ENCODE assay signal across 17 cellular contexts in genomic region chr10:523925-524324, GRCh38.
DNase-seq lines count a peak whose midpoint lies in the region; ATAC-seq and TF ChIP-seq lines count a peak whose summit lies in the region.
"Had no signal": no experiment of that assay in that cellular context is flagged by ENCODE, and none has a peak within 500 bp of the region (broad histone marks: within the 10 kb centered on the region; RNA-seq: fewer than 3 reads in every experiment).

No MANE protein-coding gene starts in this region.

- H3K27ac ChIP-seq in OCI-LY7 (ENCODE audit: low read depth, low read length, poor library complexity, severe bottlenecking) (no peak overlapping the region), spleen (no peak overlapping the region)
- H3K27ac ChIP-seq: BLaER1 treated with 17β-estradiol and CSF1 and Interleukin-3, amounts not matched to agents 10 nM and 100 nM; HL-60 had no signal

- TF ChIP-seq POLR2A in spleen (IDR thresholded peaks at IDR 0.05): no peak

- no peaks in the 10 kb centered on the region for H3K79me2 ChIP-seq in OCI-LY7 (ENCODE audit: insufficient read depth, low read depth, low read length)

- H3K36me3 ChIP-seq in OCI-LY7 (ENCODE audit: insufficient read depth, low read length) (no peaks in the 10 kb centered on the region), spleen (no peaks in the 10 kb centered on the region)
- H3K36me3 ChIP-seq: HAP-1 had no signal

- peak overlapping the region; percentile 27; the same call in 1 of the 2 replicates for H2AFZ ChIP-seq in OCI-LY7 (ENCODE audit: low read length)
- H2AFZ ChIP-seq: GM23338 had no signal

- no peaks in the 10 kb centered on the region for H4K20me1 ChIP-seq in OCI-LY7 (ENCODE audit: insufficient read depth, low read length)

- H3K4me1 ChIP-seq in OCI-LY7 (ENCODE audit: insufficient read depth, low read length, poor library complexity, severe bottlenecking) (peaks cover 88% of the 10 kb centered on the region), spleen (no peaks in the 10 kb centered on the region)

- 76 to 89% (median 79%) methylated on average over 4 to 8 of the region's 8 CpGs for WGBS in spleen, 5 donors

- no peak overlapping the region for H3K4me3 ChIP-seq in OCI-LY7 (ENCODE audit: low read depth, low read length, poor library complexity, severe bottlenecking)
- no peak overlapping the region for H3K4me3 ChIP-seq in spleen
- H3K4me3 ChIP-seq: BLaER1 treated with 17β-estradiol and CSF1 and Interleukin-3, amounts not matched to agents 10 nM and 100 nM; GM23338; HAP-1 had no signal

- H3K4me3 Mint-ChIP-seq in activated naive CD8-positive, alpha-beta T cell treated with anti-CD3 and anti-CD28 coated beads, Interleukin-2, amount 10 ng/mL, durations not matched to agents 7 days and 5 days: no peak overlapping the region
- H3K4me3 Mint-ChIP-seq in activated naive CD8-positive, alpha-beta T cell treated with anti-CD3 and anti-CD28 coated beads, Interleukin-2, amount 50 U/mL, for 24 hours: no peak overlapping the region
- H3K4me3 Mint-ChIP-seq: CD4-positive, CD25-positive, alpha-beta regulatory T cell; GM23338; HFFc6 had no signal

- no peak for ATAC-seq in activated naive CD8-positive, alpha-beta T cell treated with anti-CD3 and anti-CD28 coated beads, Interleukin-2, amount 10 ng/mL, durations not matched to agents 7 days and 5 days (ENCODE audit: low read depth)
- ATAC-seq in activated naive CD8-positive, alpha-beta T cell treated with anti-CD3 and anti-CD28 coated beads, Interleukin-2, amount 50 U/mL, for 24 hours: no peak
- ATAC-seq: GM23338 had no signal

- intact Hi-C loops in OCI-LY7 (cut with micrococcal nuclease; ENCODE audit: unreplicated experiment) (no loop called here), spleen (cut with DNase I; ENCODE audit: low total_unique reads) (no loop called here)

- H3K9me2 ChIP-seq in OCI-LY7 (ENCODE audit: insufficient read depth, low read length): no peaks in the 10 kb centered on the region

- no TSS peak for BruUV-seq in OCI-LY7 (replicated peaks; lab: Mats Ljungman, UMichigan)

- peaks cover 0 to 16% (median 0%) of the 10 kb centered on the region in 7 donors for H3K27me3 ChIP-seq in spleen (replicated peaks in 1 of 7)

- no peaks in the 10 kb centered on the region for H3K36me3 Mint-ChIP-seq in activated naive CD8-positive, alpha-beta T cell treated with anti-CD3 and anti-CD28 coated beads, Interleukin-2, amount 10 ng/mL, durations not matched to agents 7 days and 5 days
- H3K36me3 Mint-ChIP-seq in activated naive CD8-positive, alpha-beta T cell treated with anti-CD3 and anti-CD28 coated beads, Interleukin-2, amount 50 U/mL, for 24 hours (ENCODE audit: low read depth): no peaks in the 10 kb centered on the region
- H3K36me3 Mint-ChIP-seq: CD4-positive, CD25-positive, alpha-beta regulatory T cell had no signal

- H3K27me3 Mint-ChIP-seq in activated naive CD8-positive, alpha-beta T cell treated with anti-CD3 and anti-CD28 coated beads, Interleukin-2, amount 10 ng/mL, durations not matched to agents 7 days and 5 days: peaks cover 9% of the 10 kb centered on the region
- H3K27me3 Mint-ChIP-seq in activated naive CD8-positive, alpha-beta T cell treated with anti-CD3 and anti-CD28 coated beads, Interleukin-2, amount 50 U/mL, for 24 hours: peaks cover 8% of the 10 kb centered on the region

- no peaks in the 10 kb centered on the region for H3K4me1 Mint-ChIP-seq in activated naive CD8-positive, alpha-beta T cell treated with anti-CD3 and anti-CD28 coated beads, Interleukin-2, amount 10 ng/mL, durations not matched to agents 7 days and 5 days
- H3K4me1 Mint-ChIP-seq in activated naive CD8-positive, alpha-beta T cell treated with anti-CD3 and anti-CD28 coated beads, Interleukin-2, amount 50 U/mL, for 24 hours: no peaks in the 10 kb centered on the region
- H3K4me1 Mint-ChIP-seq: CD4-positive, CD25-positive, alpha-beta regulatory T cell had no signal

- H3K9me3 ChIP-seq in OCI-LY7 (ENCODE audit: low read length): no peaks in the 10 kb centered on the region
- no peaks in the 10 kb centered on the region for H3K9me3 ChIP-seq in spleen
- H3K9me3 ChIP-seq: BLaER1 treated with 17β-estradiol and CSF1 and Interleukin-3, amounts not matched to agents 10 nM and 100 nM; HAP-1 had no signal

- no peaks in the 10 kb centered on the region for H3K9me3 Mint-ChIP-seq in activated naive CD8-positive, alpha-beta T cell treated with anti-CD3 and anti-CD28 coated beads, Interleukin-2, amount 10 ng/mL, durations not matched to agents 7 days and 5 days
- no peaks in the 10 kb centered on the region for H3K9me3 Mint-ChIP-seq in activated naive CD8-positive, alpha-beta T cell treated with anti-CD3 and anti-CD28 coated beads, Interleukin-2, amount 50 U/mL, for 24 hours
- H3K9me3 Mint-ChIP-seq: GM23338, HFFc6 had no signal

- no peak overlapping the region for H3K27ac Mint-ChIP-seq in activated naive CD8-positive, alpha-beta T cell treated with anti-CD3 and anti-CD28 coated beads, Interleukin-2, amount 10 ng/mL, durations not matched to agents 7 days and 5 days
- no peak overlapping the region for H3K27ac Mint-ChIP-seq in activated naive CD8-positive, alpha-beta T cell treated with anti-CD3 and anti-CD28 coated beads, Interleukin-2, amount 50 U/mL, for 24 hours
- H3K27ac Mint-ChIP-seq: CD4-positive, CD25-positive, alpha-beta regulatory T cell; GM23338; HFFc6 had no signal

- no peak for TF ChIP-seq CTCF in OCI-LY7 (conservative IDR thresholded peaks at IDR 0.05; ENCODE audit: low read length)
- no peak for TF ChIP-seq CTCF in spleen (IDR thresholded peaks at IDR 0.05 in 8 of 11, conservative IDR thresholded peaks at IDR 0.05 in 3 of 11)

- peak; percentile 4 for DNase-seq in activated naive CD8-positive, alpha-beta T cell treated with anti-CD3 and anti-CD28 coated beads, Interleukin-2, amount 10 ng/mL, durations not matched to agents 7 days and 5 days
- DNase-seq in activated naive CD8-positive, alpha-beta T cell treated with anti-CD3 and anti-CD28 coated beads, Interleukin-2, amount 50 U/mL, for 24 hours: no peak
- DNase-seq in OCI-LY7 (ENCODE audit: low spot score) (no peak), mesenteric fat pad (ENCODE audit: low spot score) (peak; percentile 67), spleen (peak; percentile 58), SKM-1 treated with dmso at 0.1 percent for 144 hours (lab: John Stamatoyannopoulos, UW; ENCODE audit: unreplicated experiment) (no peak), cerebellum (ENCODE audit: low spot score) (no peak), LoVo (ENCODE audit: low spot score) (no peak)
- DNase-seq: 8988T; AML-193; CD4-positive, CD25-positive, alpha-beta regulatory T cell; DMS53; HFFc6 had no signal

- POLR2A ChIA-PET in activated naive CD8-positive, alpha-beta T cell treated with anti-CD3 and anti-CD28 coated beads, Interleukin-2, amount 10 ng/mL, durations not matched to agents 7 days and 5 days (lab: Charles Lee): no interaction called here
- POLR2A ChIA-PET in OCI-LY7 (lab: Charles Lee): interaction anchor here (6.7 kb wide), 1 partner anchor 11 kb away, joined by 136 read pairs; no protein-coding TSS in a partner anchor

- CTCF ChIA-PET in OCI-LY7 (lab: Charles Lee; ENCODE audit: unreplicated experiment): no interaction called here

- peak overlapping the region; percentile 63 for H3K4me2 ChIP-seq in OCI-LY7 (ENCODE audit: low read length)
- H3K4me2 ChIP-seq: GM23338 had no signal

Comparison
In these comparisons a context has a peak if more than half of its experiments do, and no peak if none do; other contexts are left out.
1. DNase-seq: peak in activated naive CD8-positive, alpha-beta T cell treated with anti-CD3 and anti-CD28 coated beads, Interleukin-2, amount 10 ng/mL, durations not matched to agents 7 days and 5 days (single experiment), mesenteric fat pad (single experiment) and spleen (single experiment); none in activated naive CD8-positive, alpha-beta T cell treated with anti-CD3 and anti-CD28 coated beads, Interleukin-2, amount 50 U/mL, for 24 hours (single experiment), OCI-LY7 (single experiment), SKM-1 treated with dmso at 0.1 percent for 144 hours (single experiment), cerebellum (single experiment) and LoVo (single experiment).